13 cellular contexts compared by ENCODE assay signal in genomic region chr7:74057216-74057925, GRCh38. TPM values are rescaled to one million over a fixed set of nuclear protein-coding genes. Genes with fewer than 3 reads are reported as not detected.
"Had no signal": no experiment of that assay in that cellular context is flagged by ENCODE, and none has a peak within 500 bp of the region (broad histone marks: within the 10 kb centered on the region; RNA-seq: fewer than 3 reads in every experiment).

No MANE protein-coding gene starts in this region.

- DNase-seq: activated CD4-positive, alpha-beta T cell treated with anti-CD3 and anti-CD28 coated beads, Interleukin-2, amount 10 ng/mL, durations not matched to agents 7 days and 5 days; activated naive CD8-positive, alpha-beta T cell treated with anti-CD3 and anti-CD28 coated beads, Interleukin-2, amount 10 ng/mL, durations not matched to agents 7 days and 5 days; anterior cingulate cortex; head of caudate nucleus; left cardiac atrium; naive B cell; stimulated activated naive CD4-positive, alpha-beta T cell; trophoblast cell had no signal

- H3K9ac ChIP-seq: neural progenitor cell had no signal

- H3K36me3 ChIP-seq: neural progenitor cell, pancreas had no signal

- ATAC-seq: esophagus mucosa, left cardiac atrium, pancreas had no signal

- H3K4me3 ChIP-seq: neural progenitor cell, pancreas had no signal

- H3K9me3 Mint-ChIP-seq: activated CD4-positive, alpha-beta T cell treated with anti-CD3 and anti-CD28 coated beads, Interleukin-2, amount 10 ng/mL, durations not matched to agents 7 days and 5 days; activated naive CD8-positive, alpha-beta T cell treated with anti-CD3 and anti-CD28 coated beads, Interleukin-2, amount 10 ng/mL, durations not matched to agents 7 days and 5 days; activated T-helper 1 cell treated with anti-CD3 and anti-CD28 coated beads, Interleukin-12 subunit alpha, Interleukin-12 subunit beta, Interleukin-2, Interleukin-4 antibody, amounts not matched to agents 30 ng/mL and 10 ng/mL and 1 ng/mL, durations not matched to agents 14 hours and 24 hours and 36 hours; neural progenitor cell had no signal

- H3K9me3 ChIP-seq: pancreas had no signal

- H3K27me3 ChIP-seq: neural progenitor cell, pancreas had no signal

- H3K36me3 Mint-ChIP-seq: activated naive CD8-positive, alpha-beta T cell treated with anti-CD3 and anti-CD28 coated beads, Interleukin-2, amount 10 ng/mL, durations not matched to agents 7 days and 5 days; naive B cell; neural progenitor cell had no signal

- H3K27ac ChIP-seq: neural progenitor cell, pancreas had no signal

- H3K4me3 Mint-ChIP-seq: activated CD4-positive, alpha-beta T cell treated with anti-CD3 and anti-CD28 coated beads, Interleukin-2, amount 10 ng/mL, durations not matched to agents 7 days and 5 days; activated naive CD8-positive, alpha-beta T cell treated with anti-CD3 and anti-CD28 coated beads, Interleukin-2, amount 10 ng/mL, durations not matched to agents 7 days and 5 days; activated T-helper 1 cell treated with anti-CD3 and anti-CD28 coated beads, Interleukin-12 subunit alpha, Interleukin-12 subunit beta, Interleukin-2, Interleukin-4 antibody, amounts not matched to agents 30 ng/mL and 10 ng/mL and 1 ng/mL, durations not matched to agents 14 hours and 24 hours and 36 hours; neural progenitor cell had no signal

- H3K27ac Mint-ChIP-seq: activated CD4-positive, alpha-beta T cell treated with anti-CD3 and anti-CD28 coated beads, Interleukin-2, amount 10 ng/mL, durations not matched to agents 7 days and 5 days; activated naive CD8-positive, alpha-beta T cell treated with anti-CD3 and anti-CD28 coated beads, Interleukin-2, amount 10 ng/mL, durations not matched to agents 7 days and 5 days; activated T-helper 1 cell treated with anti-CD3 and anti-CD28 coated beads, Interleukin-12 subunit alpha, Interleukin-12 subunit beta, Interleukin-2, Interleukin-4 antibody, amounts not matched to agents 30 ng/mL and 10 ng/mL and 1 ng/mL, durations not matched to agents 14 hours and 24 hours and 36 hours; neural progenitor cell had no signal

- H3K4me1 ChIP-seq: neural progenitor cell had no signal

- H3K4me2 ChIP-seq: neural progenitor cell had no signal

RNA-seq across cellular contexts. Expression of gene ELN, which starts 29.4 kb away (rescaled TPM):
- total RNA-seq: activated CD4-positive, alpha-beta T cell treated with anti-CD3 and anti-CD28 coated beads, Interleukin-2, amount 10 ng/mL, durations not matched to agents 7 days and 5 days; activated naive CD8-positive, alpha-beta T cell treated with anti-CD3 and anti-CD28 coated beads, Interleukin-2, amount 10 ng/mL, durations not matched to agents 7 days and 5 days; activated T-helper 1 cell treated with anti-CD3 and anti-CD28 coated beads, Interleukin-12 subunit alpha, Interleukin-12 subunit beta, Interleukin-2, Interleukin-4 antibody, amounts not matched to agents 30 ng/mL and 10 ng/mL and 1 ng/mL, durations not matched to agents 14 hours and 24 hours and 36 hours; mononuclear cell had no signal
